ENCODE assay signal across 17 cellular contexts in the genomic region with DNA sequence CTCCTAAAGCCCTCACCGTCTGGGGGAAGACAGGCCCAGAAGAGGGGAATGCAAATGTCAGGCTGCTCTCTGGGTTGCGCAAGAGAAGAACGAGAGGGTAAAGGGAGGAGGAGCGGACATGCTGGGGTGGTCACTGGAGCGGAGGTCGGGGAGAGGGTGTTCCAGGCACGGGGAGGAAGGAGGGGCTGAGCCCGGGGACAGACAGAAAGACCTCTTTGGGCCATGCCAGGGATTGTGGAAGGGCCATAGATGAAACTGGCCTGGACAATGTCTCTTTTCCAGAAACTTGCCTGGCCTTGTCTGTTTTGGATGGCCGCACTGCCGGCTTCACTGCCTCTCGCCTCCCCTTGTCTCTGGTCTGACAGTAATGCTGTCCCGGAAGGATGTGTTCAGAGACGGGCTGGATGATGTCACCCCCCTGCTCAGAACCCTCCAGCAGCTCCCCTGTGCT.
DNase-seq lines count a peak whose midpoint lies in the region; ATAC-seq lines count a peak whose summit lies in the region.
"Had no signal": no experiment of that assay in that cellular context is flagged by ENCODE, and none has a peak within 500 bp of the region (broad histone marks: within the 10 kb centered on the region; RNA-seq: fewer than 3 reads in every experiment).

No MANE protein-coding gene starts in this region.

- H3K27me3 ChIP-seq in BLaER1 treated with 17β-estradiol and CSF1 and Interleukin-3, amounts not matched to agents 10 nM and 100 nM: no peaks in the 10 kb centered on the region

- H3K36me3 ChIP-seq in BLaER1 treated with 17β-estradiol and CSF1 and Interleukin-3, amounts not matched to agents 10 nM and 100 nM: peaks cover 0 to 5% (median 0%) of the 10 kb centered on the region in 11 experiments; a peak in 3 of 22 replicates
- H3K36me3 ChIP-seq: HAP-1 had no signal

- H3K4me2 ChIP-seq in BLaER1 treated with 17β-estradiol and CSF1 and Interleukin-3, amounts not matched to agents 10 nM and 100 nM: peak overlapping the region in 10 of 11 experiments; percentile 10 to 64 (median 44); a peak in 18 of 22 replicates

- H3K4me1 ChIP-seq in BLaER1 treated with 17β-estradiol and CSF1 and Interleukin-3, amounts not matched to agents 10 nM and 100 nM: peaks cover 0 to 32% (median 24%) of the 10 kb centered on the region in 10 experiments; a peak in 16 of 20 replicates
- H3K4me1 ChIP-seq: Caco-2, HAP-1 had no signal

- H4K20me1 ChIP-seq in BLaER1 treated with 17β-estradiol and CSF1 and Interleukin-3, amounts not matched to agents 10 nM and 100 nM: no peaks in the 10 kb centered on the region

- peak; percentile 26 for ATAC-seq in left lobe of liver
- ATAC-seq in HG03442 (IDR thresholded peaks at IDR 0.05; ENCODE audit: unreplicated experiment): no peak
- ATAC-seq in HG02852 (IDR thresholded peaks at IDR 0.05; ENCODE audit: unreplicated experiment): no peak
- ATAC-seq: activated naive CD8-positive, alpha-beta T cell treated with anti-CD3 and anti-CD28 coated beads, Interleukin-2, amount 50 U/mL, for 24 hours; Panc1 had no signal

- H3K9ac ChIP-seq in BLaER1 treated with 17β-estradiol and CSF1 and Interleukin-3, amounts not matched to agents 10 nM and 100 nM: no peak overlapping the region; a peak in 1 of 22 replicates

- peak overlapping the region in 1 of 11 experiments; percentile 25; a peak in 1 of 22 replicates for H3K27ac ChIP-seq in BLaER1 treated with 17β-estradiol and CSF1 and Interleukin-3, amounts not matched to agents 10 nM and 100 nM
- H3K27ac ChIP-seq in caudate nucleus (ENCODE audit: low read depth, low read length): peak overlapping the region; percentile 98
- H3K27ac ChIP-seq: epithelial cell of prostate had no signal

- H3K9me3 ChIP-seq in BLaER1 treated with 17β-estradiol and CSF1 and Interleukin-3, amounts not matched to agents 10 nM and 100 nM (replicated peaks in 1 of 11): peaks cover 8 to 14% (median 12%) of the 10 kb centered on the region in 11 experiments
- H3K9me3 ChIP-seq: Caco-2, HAP-1 had no signal

- DNase-seq in caudate nucleus (lab: John Stamatoyannopoulos, UW) (peak in 43 of 61 donors; percentile 32 to 90 (median 69)), left lobe of liver (ENCODE audit: low spot score) (no peak), putamen (ENCODE audit: low spot score) (peak; percentile 84), GF-D8 (lab: John Stamatoyannopoulos, UW) (no peak), T-helper 1 cell (no peak)
- DNase-seq: activated CD4-positive, alpha-beta memory T cell treated with anti-CD3 and anti-CD28 coated beads, Interleukin-2, amount 10 ng/mL, durations not matched to agents 7 days and 5 days; activated naive CD8-positive, alpha-beta T cell treated with anti-CD3 and anti-CD28 coated beads, Interleukin-2, amount 50 U/mL, for 24 hours; Caco-2; left cardiac atrium; NCI-H774; stimulated activated CD4-positive, alpha-beta T cell treated with anti-CD3 and anti-CD28 coated beads, Interleukin-4, amount 100 ng/mL, for 1 hour had no signal

- no peak overlapping the region for H3K4me3 ChIP-seq in BLaER1 treated with 17β-estradiol and CSF1 and Interleukin-3, amounts not matched to agents 10 nM and 100 nM
- H3K4me3 ChIP-seq: HAP-1 had no signal

Comparison
In these comparisons a context has a peak if more than half of its experiments do, and no peak if none do; other contexts are left out.
1. DNase-seq: peak in caudate nucleus (43 of 61) and putamen (single experiment); none in left lobe of liver (single experiment), GF-D8 (single experiment) and T-helper 1 cell (0 of 5).